ENCODE assay signal across 2 cellular contexts in the genomic region with DNA sequence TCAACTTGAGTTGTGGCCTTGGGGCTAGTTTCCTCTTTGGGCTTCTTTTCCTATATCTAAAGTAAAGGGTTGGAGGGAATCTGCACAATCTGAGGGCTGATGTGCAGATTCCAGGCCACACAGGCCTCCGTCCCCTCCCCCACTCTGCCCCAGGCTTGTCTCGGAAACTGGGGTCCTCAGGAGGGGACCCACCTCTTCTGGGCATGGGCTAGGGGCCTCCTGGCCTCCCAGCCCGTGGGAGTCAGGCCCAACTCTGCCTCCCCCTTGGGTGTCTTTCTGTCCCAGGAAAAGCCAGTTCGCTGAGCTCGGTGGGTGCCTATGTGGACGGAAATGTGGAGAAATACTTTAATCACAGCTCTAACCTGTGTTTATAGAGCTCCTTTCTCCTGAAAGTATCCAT.
TF ChIP-seq lines count a peak whose summit lies in the region.

No MANE protein-coding gene starts in this region.

TF ChIP-seq in HepG2, 621 proteins besides CTCF, POLR2A, EP300 and RAD21:
- TF ChIP-seq KDM4B (CRISPR knock-in tag; IDR thresholded peaks at IDR 0.05) (no peak), FOXA3 (CRISPR knock-in tag; IDR thresholded peaks at IDR 0.05) (no peak), U2AF1 (optimal IDR thresholded peaks at IDR 0.05; ENCODE audit: low read depth, low read length) (no peak), HMG20A (CRISPR knock-in tag; IDR thresholded peaks at IDR 0.05; ENCODE audit: borderline replicate concordance) (no peak), ESRRA (CRISPR knock-in tag; IDR thresholded peaks at IDR 0.05; ENCODE audit: low read depth) (no peak), RARA (CRISPR knock-in tag; IDR thresholded peaks at IDR 0.05) (no peak), SUZ12 (IDR thresholded peaks at IDR 0.05; ENCODE audit: low read depth, low read length) (no peak)

TF ChIP-seq in GM23338, 12 proteins besides CTCF, POLR2A, EP300 and RAD21:
- TF ChIP-seq ZNF331 (CRISPR knock-in tag; IDR thresholded peaks at IDR 0.05; ENCODE audit: low read depth) (no peak), EZH2phosphoT487 (IDR thresholded peaks at IDR 0.05; ENCODE audit: unreplicated experiment) (no peak), JUNB (IDR thresholded peaks at IDR 0.05; ENCODE audit: unreplicated experiment) (no peak), STAT1 (IDR thresholded peaks at IDR 0.05; ENCODE audit: unreplicated experiment) (no peak), EZH2 (IDR thresholded peaks at IDR 0.05; ENCODE audit: low read depth, unreplicated experiment) (no peak), POLR2AphosphoS5 (IDR thresholded peaks at IDR 0.05; ENCODE audit: low read depth) (no peak), ZNF114 (CRISPR knock-in tag; IDR thresholded peaks at IDR 0.05) (no peak), CREB1 (CRISPR knock-in tag; IDR thresholded peaks at IDR 0.05; ENCODE audit: low read depth) (no peak), NANOG (IDR thresholded peaks at IDR 0.05; ENCODE audit: borderline replicate concordance) (no peak)
- TF ChIP-seq, protein P1, sequence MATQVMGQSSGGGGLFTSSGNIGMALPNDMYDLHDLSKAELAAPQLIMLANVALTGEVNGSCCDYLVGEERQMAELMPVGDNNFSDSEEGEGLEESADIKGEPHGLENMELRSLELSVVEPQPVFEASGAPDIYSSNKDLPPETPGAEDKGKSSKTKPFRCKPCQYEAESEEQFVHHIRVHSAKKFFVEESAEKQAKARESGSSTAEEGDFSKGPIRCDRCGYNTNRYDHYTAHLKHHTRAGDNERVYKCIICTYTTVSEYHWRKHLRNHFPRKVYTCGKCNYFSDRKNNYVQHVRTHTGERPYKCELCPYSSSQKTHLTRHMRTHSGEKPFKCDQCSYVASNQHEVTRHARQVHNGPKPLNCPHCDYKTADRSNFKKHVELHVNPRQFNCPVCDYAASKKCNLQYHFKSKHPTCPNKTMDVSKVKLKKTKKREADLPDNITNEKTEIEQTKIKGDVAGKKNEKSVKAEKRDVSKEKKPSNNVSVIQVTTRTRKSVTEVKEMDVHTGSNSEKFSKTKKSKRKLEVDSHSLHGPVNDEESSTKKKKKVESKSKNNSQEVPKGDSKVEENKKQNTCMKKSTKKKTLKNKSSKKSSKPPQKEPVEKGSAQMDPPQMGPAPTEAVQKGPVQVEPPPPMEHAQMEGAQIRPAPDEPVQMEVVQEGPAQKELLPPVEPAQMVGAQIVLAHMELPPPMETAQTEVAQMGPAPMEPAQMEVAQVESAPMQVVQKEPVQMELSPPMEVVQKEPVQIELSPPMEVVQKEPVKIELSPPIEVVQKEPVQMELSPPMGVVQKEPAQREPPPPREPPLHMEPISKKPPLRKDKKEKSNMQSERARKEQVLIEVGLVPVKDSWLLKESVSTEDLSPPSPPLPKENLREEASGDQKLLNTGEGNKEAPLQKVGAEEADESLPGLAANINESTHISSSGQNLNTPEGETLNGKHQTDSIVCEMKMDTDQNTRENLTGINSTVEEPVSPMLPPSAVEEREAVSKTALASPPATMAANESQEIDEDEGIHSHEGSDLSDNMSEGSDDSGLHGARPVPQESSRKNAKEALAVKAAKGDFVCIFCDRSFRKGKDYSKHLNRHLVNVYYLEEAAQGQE (IDR thresholded peaks at IDR 0.05; ENCODE audit: unreplicated experiment), result no peak
- TF ChIP-seq, protein P2, sequence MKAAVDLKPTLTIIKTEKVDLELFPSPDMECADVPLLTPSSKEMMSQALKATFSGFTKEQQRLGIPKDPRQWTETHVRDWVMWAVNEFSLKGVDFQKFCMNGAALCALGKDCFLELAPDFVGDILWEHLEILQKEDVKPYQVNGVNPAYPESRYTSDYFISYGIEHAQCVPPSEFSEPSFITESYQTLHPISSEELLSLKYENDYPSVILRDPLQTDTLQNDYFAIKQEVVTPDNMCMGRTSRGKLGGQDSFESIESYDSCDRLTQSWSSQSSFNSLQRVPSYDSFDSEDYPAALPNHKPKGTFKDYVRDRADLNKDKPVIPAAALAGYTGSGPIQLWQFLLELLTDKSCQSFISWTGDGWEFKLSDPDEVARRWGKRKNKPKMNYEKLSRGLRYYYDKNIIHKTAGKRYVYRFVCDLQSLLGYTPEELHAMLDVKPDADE (IDR thresholded peaks at IDR 0.05), result no peak
- TF ChIP-seq, protein P3, sequence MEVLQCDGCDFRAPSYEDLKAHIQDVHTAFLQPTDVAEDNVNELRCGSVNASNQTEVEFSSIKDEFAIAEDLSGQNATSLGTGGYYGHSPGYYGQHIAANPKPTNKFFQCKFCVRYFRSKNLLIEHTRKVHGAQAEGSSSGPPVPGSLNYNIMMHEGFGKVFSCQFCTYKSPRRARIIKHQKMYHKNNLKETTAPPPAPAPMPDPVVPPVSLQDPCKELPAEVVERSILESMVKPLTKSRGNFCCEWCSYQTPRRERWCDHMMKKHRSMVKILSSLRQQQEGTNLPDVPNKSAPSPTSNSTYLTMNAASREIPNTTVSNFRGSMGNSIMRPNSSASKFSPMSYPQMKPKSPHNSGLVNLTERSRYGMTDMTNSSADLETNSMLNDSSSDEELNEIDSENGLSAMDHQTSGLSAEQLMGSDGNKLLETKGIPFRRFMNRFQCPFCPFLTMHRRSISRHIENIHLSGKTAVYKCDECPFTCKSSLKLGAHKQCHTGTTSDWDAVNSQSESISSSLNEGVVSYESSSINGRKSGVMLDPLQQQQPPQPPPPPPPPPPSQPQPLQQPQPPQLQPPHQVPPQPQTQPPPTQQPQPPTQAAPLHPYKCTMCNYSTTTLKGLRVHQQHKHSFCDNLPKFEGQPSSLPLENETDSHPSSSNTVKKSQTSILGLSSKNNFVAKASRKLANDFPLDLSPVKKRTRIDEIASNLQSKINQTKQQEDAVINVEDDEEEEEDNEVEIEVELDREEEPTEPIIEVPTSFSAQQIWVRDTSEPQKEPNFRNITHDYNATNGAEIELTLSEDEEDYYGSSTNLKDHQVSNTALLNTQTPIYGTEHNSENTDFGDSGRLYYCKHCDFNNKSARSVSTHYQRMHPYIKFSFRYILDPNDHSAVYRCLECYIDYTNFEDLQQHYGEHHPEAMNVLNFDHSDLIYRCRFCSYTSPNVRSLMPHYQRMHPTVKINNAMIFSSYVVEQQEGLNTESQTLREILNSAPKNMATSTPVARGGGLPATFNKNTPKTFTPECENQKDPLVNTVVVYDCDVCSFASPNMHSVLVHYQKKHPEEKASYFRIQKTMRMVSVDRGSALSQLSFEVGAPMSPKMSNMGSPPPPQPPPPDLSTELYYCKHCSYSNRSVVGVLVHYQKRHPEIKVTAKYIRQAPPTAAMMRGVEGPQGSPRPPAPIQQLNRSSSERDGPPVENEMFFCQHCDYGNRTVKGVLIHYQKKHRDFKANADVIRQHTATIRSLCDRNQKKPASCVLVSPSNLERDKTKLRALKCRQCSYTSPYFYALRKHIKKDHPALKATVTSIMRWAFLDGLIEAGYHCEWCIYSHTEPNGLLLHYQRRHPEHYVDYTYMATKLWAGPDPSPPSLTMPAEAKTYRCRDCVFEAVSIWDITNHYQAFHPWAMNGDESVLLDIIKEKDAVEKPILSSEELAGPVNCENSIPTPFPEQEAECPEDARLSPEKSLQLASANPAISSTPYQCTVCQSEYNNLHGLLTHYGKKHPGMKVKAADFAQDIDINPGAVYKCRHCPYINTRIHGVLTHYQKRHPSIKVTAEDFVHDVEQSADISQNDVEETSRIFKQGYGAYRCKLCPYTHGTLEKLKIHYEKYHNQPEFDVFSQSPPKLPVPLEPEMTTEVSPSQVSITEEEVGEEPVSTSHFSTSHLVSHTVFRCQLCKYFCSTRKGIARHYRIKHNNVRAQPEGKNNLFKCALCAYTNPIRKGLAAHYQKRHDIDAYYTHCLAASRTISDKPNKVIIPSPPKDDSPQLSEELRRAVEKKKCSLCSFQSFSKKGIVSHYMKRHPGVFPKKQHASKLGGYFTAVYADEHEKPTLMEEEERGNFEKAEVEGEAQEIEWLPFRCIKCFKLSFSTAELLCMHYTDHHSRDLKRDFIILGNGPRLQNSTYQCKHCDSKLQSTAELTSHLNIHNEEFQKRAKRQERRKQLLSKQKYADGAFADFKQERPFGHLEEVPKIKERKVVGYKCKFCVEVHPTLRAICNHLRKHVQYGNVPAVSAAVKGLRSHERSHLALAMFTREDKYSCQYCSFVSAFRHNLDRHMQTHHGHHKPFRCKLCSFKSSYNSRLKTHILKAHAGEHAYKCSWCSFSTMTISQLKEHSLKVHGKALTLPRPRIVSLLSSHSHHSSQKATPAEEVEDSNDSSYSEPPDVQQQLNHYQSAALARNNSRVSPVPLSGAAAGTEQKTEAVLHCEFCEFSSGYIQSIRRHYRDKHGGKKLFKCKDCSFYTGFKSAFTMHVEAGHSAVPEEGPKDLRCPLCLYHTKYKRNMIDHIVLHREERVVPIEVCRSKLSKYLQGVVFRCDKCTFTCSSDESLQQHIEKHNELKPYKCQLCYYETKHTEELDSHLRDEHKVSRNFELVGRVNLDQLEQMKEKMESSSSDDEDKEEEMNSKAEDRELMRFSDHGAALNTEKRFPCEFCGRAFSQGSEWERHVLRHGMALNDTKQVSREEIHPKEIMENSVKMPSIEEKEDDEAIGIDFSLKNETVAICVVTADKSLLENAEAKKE (CRISPR knock-in tag; IDR thresholded peaks at IDR 0.05), result no peak
